1 cellular context compared by ENCODE assay signal in the genomic region with DNA sequence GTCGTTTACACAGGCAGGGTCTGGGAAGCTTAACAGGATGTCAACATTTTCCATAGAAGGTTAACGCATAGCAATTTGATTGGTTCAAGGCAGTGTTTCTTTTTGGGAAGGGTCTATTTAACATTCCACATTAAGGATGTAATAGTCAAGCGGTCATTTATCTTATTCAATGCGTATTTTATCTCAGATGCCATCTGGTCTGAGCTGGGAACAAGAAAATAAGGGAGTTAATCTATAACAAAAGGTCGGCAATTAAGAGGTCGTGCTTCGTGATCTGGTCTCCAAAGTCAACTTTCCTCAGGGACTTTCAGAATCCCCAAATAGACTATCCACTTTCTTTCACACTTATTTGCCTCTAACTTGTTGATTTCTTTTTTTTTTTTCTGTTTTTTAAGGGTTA.
TF ChIP-seq lines count a peak whose summit lies in the region.

No MANE protein-coding gene starts in this region.

TF ChIP-seq in IMR-90, 13 proteins besides CTCF, POLR2A, EP300 and RAD21 (continued from another document):
- TF ChIP-seq MXI1 (IDR thresholded peaks at IDR 0.05; ENCODE audit: borderline replicate concordance, low read depth, low read length) (no peak), CHD1 (IDR thresholded peaks at IDR 0.05; ENCODE audit: low read depth, low read length) (no peak), CEBPB (IDR thresholded peaks at IDR 0.05; ENCODE audit: low read depth, low read length) (no peak), RFX5 (IDR thresholded peaks at IDR 0.05; ENCODE audit: low read depth, low read length) (no peak), SMC3 (IDR thresholded peaks at IDR 0.05; ENCODE audit: low read depth, low read length) (no peak), MAFK (IDR thresholded peaks at IDR 0.05; ENCODE audit: low read depth, low read length) (no peak), FOS (IDR thresholded peaks at IDR 0.05; ENCODE audit: low read depth, low read length) (no peak), USF2 (IDR thresholded peaks at IDR 0.05; ENCODE audit: low read depth, low read length) (no peak), MAZ (IDR thresholded peaks at IDR 0.05; ENCODE audit: borderline replicate concordance, low read depth, low read length) (no peak)
- TF ChIP-seq, protein P1, sequence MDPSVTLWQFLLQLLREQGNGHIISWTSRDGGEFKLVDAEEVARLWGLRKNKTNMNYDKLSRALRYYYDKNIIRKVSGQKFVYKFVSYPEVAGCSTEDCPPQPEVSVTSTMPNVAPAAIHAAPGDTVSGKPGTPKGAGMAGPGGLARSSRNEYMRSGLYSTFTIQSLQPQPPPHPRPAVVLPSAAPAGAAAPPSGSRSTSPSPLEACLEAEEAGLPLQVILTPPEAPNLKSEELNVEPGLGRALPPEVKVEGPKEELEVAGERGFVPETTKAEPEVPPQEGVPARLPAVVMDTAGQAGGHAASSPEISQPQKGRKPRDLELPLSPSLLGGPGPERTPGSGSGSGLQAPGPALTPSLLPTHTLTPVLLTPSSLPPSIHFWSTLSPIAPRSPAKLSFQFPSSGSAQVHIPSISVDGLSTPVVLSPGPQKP (IDR thresholded peaks at IDR 0.05; ENCODE audit: borderline replicate concordance, low read depth, low read length), result no peak
TF ChIP-seq in IMR-90: peak in this region for 0.
